Comparison of ENCODE assay signal across 8 cellular contexts in genomic region chr7:128425851-128426250, GRCh38. TPM values are rescaled to one million over a fixed set of nuclear protein-coding genes. Genes with fewer than 3 reads are reported as not detected.
DNase-seq lines count a peak whose midpoint lies in the region; ATAC-seq and TF ChIP-seq lines count a peak whose summit lies in the region.

No MANE protein-coding gene starts in this region.

- H3K27me3 ChIP-seq in left lung: no peaks in the 10 kb centered on the region

- H3K4me1 ChIP-seq in left lung: no peaks in the 10 kb centered on the region

- H3K36me3 ChIP-seq in left lung: no peaks in the 10 kb centered on the region

- intact Hi-C loops in left lung (cut with DNase I): loop anchor here in 1 of 2 donors (5.0 kb wide), 1 partner anchor 36 kb away; no protein-coding TSS in a partner anchor

- DNase-seq in NCI-H2081 (lab: John Stamatoyannopoulos, UW) (peak; percentile 41 to 46), NCI-H2081 treated with DMSO at 0.1 percent for 48 hours (lab: John Stamatoyannopoulos, UW) (no peak), NCI-H2107 (lab: John Stamatoyannopoulos, UW) (peak; percentile 31), left lung (peak in 1 of 2 donors; percentile 68)
- peak; percentile 28 to 77 (median 50) for DNase-seq in activated CD4-positive, CD25-positive, alpha-beta regulatory T cell (lab: John Stamatoyannopoulos, UW)
- peak; percentile 68 for DNase-seq in central memory CD4-positive, alpha-beta T cell
- peak; percentile 68 to 78 (median 72) for DNase-seq in stimulated activated CD4-positive, alpha-beta T cell treated with anti-CD3 and anti-CD28 coated beads, TNF-alpha, amount 100 ng/mL, for 48 hours (ENCODE audit: low read depth in 3 of 3)

- H3K27ac ChIP-seq in left lung: no peak overlapping the region

- ATAC-seq in left lung (peak; percentile 89), HG03432 (IDR thresholded peaks at IDR 0.05; ENCODE audit: unreplicated experiment) (no peak)

- no peaks in the 10 kb centered on the region for H3K9me3 ChIP-seq in left lung

- TF ChIP-seq CTCF in left lung (IDR thresholded peaks at IDR 0.05): peak; percentile 88 to 97

- H3K4me3 ChIP-seq in left lung: no peak overlapping the region

RNA-seq across cellular contexts. Expression of gene IMPDH1, which starts 16.1 kb away (rescaled TPM):
- 100 to 1,000 TPM in 1 of 2 donors, 10 to 100 TPM in 1; 60.6 to 106 TPM for total RNA-seq in left lung

RNA-seq across cellular contexts. Expression of gene HILPDA, which starts 29.8 kb away (rescaled TPM):
- total RNA-seq in left lung: 10 to 100 TPM; 10.2 to 12.2 TPM

RNA-seq across cellular contexts. Expression of gene METTL2B, which starts 50.7 kb away (rescaled TPM):
- 10 to 100 TPM; 22.7 to 27.4 TPM for total RNA-seq in left lung
